19 cellular contexts compared by ENCODE assay signal in the genomic region with DNA sequence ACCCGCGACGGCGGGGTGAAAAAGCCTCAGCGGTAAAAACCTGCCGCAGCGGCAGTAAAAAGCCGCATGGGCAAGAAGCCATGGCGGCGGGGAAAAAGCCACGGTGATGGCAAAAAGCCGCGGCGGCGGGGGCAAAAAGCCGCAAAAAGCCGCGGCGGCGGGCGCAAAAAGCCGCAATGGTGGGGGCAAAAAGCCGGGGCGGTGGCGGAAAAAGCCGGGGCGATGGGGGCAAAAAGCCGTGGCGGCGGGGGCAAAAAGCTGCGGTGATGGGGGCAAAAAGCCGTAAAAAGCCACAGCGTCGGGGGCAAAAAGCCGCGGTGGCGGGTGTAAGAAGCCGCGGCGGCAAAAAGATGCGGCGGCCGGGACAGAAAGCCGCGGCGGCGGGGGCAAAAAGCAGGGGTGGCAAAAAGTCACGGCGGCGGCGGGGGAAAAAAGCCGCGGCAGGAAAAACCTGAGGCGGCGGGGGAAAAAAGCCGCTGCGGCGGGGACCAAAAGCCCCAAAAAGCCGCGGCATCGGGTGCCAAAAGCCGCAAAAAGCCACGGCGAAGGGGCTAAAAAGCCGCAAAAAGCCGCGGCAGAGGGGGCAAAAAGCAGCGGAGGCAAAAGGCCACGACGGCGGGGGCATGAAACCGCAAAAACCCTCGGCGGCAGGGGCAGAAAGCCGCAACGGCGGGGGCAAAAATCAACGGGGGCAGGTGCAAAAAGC.
"Had no signal": no experiment of that assay in that cellular context is flagged by ENCODE, and none has a peak within 500 bp of the region (broad histone marks: within the 10 kb centered on the region; RNA-seq: fewer than 3 reads in every experiment).

No MANE protein-coding gene starts in this region.

- H3K27ac ChIP-seq: dorsolateral prefrontal cortex, hepatocyte, right atrium auricular region, suprapubic skin, thyroid gland, upper lobe of right lung had no signal

- H3K79me2 ChIP-seq: hepatocyte had no signal

- H3K4me1 ChIP-seq: right atrium auricular region, suprapubic skin, thyroid gland, upper lobe of right lung had no signal

- ATAC-seq: left colon; stimulated activated effector memory CD8-positive, alpha-beta T cell treated with anti-CD3 and anti-CD28 coated beads, Interleukin-12 subunit alpha, Interleukin-12 subunit beta, amount 100 ng/mL, for 72 hours; stimulated activated naive CD8-positive, alpha-beta T cell treated with anti-CD3 and anti-CD28 coated beads, Interleukin-15, Interleukin-2, amounts not matched to agents 100 U/mL and 50 U/mL, for 24 hours; upper lobe of right lung had no signal

- H3K36me3 Mint-ChIP-seq: stimulated activated effector memory CD8-positive, alpha-beta T cell treated with anti-CD3 and anti-CD28 coated beads, Interleukin-12 subunit alpha, Interleukin-12 subunit beta, amount 100 ng/mL, for 72 hours had no signal

- H3K36me3 ChIP-seq: right atrium auricular region, suprapubic skin, thyroid gland, upper lobe of right lung had no signal

- FAIRE-seq: kidney had no signal

- DNase-seq: cortex of kidney; effector CD8-positive, alpha-beta T cell; foreskin melanocyte; mesendoderm; naive B cell; stimulated activated CD4-positive, alpha-beta T cell treated with anti-CD3 and anti-CD28 coated beads, Interleukin-4, amount 100 ng/mL, for 1 hour; stimulated activated CD8-positive, alpha-beta memory T cell treated with anti-CD3 and anti-CD28 coated beads, Interleukin-4, amount 100 ng/mL, for 48 hours; stimulated activated naive CD8-positive, alpha-beta T cell treated with anti-CD3 and anti-CD28 coated beads, Interleukin-15, Interleukin-2, amounts not matched to agents 100 U/mL and 50 U/mL, for 24 hours had no signal

- H3K27me3 Mint-ChIP-seq: naive B cell had no signal

- H3K4me3 ChIP-seq: dorsolateral prefrontal cortex, hepatocyte, right atrium auricular region, smooth muscle cell, suprapubic skin, thyroid gland, upper lobe of right lung had no signal

- H3K4me1 Mint-ChIP-seq: naive B cell; nephron; stimulated activated effector memory CD8-positive, alpha-beta T cell treated with anti-CD3 and anti-CD28 coated beads, Interleukin-12 subunit alpha, Interleukin-12 subunit beta, amount 100 ng/mL, for 72 hours had no signal

- H3K27ac Mint-ChIP-seq: naive B cell; nephron; stimulated activated effector memory CD8-positive, alpha-beta T cell treated with anti-CD3 and anti-CD28 coated beads, Interleukin-12 subunit alpha, Interleukin-12 subunit beta, amount 100 ng/mL, for 72 hours had no signal

- H2AFZ ChIP-seq: hepatocyte had no signal

- H3K27me3 ChIP-seq: hepatocyte, suprapubic skin, thyroid gland, upper lobe of right lung had no signal

- H3K9me3 ChIP-seq: thyroid gland, upper lobe of right lung had no signal

- H3K4me2 ChIP-seq: hepatocyte, smooth muscle cell had no signal

- H3K4me3 Mint-ChIP-seq: naive B cell; nephron; stimulated activated effector memory CD8-positive, alpha-beta T cell treated with anti-CD3 and anti-CD28 coated beads, Interleukin-12 subunit alpha, Interleukin-12 subunit beta, amount 100 ng/mL, for 72 hours had no signal
